Comparison of ENCODE assay signal across 23 cellular contexts in the genomic region with DNA sequence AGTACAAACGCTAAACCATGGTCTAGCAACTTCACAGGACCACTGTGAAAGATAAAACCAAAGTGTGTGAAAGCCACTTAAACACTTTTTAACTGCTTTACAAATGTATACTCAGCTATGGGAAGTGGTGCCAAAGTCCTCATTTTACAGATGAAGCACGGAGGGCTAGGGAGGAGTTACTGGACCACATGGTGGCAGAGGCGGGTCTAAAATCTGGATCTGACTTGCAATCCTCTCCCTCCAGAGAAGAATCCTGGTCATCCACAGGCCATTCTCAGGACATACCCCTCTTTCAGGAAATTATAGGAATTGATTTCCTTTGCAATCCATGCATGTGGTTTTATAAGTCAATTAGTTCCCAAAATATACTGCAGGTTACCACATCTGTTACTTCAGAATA.
"Had no signal": no experiment of that assay in that cellular context is flagged by ENCODE, and none has a peak within 500 bp of the region (broad histone marks: within the 10 kb centered on the region; RNA-seq: fewer than 3 reads in every experiment).

No MANE protein-coding gene starts in this region.

- DNase-seq: activated CD4-positive, alpha-beta T cell treated with anti-CD3 and anti-CD28 coated beads for 4 hours; activated CD4-positive, alpha-beta T cell treated with anti-CD3 and anti-CD28 coated beads, Interleukin-2, amount 50 U/mL, for 48 hours; activated CD4-positive, CD25-positive, alpha-beta regulatory T cell; activated CD8-positive, alpha-beta memory T cell treated with anti-CD3 and anti-CD28 coated beads, Interleukin-2, amount 50 U/mL, for 48 hours; activated naive CD4-positive, alpha-beta T cell treated with Interleukin-2 at 50 U/mL for 16 hours; activated naive CD8-positive, alpha-beta T cell treated with anti-CD3 and anti-CD28 coated beads, Interleukin-2, amount 10 ng/mL, durations not matched to agents 7 days and 5 days; activated T-cell treated with anti-CD3 and anti-CD28 coated beads, Interleukin-2, amount 50 U/mL, for 4 hours; amniotic stem cell; colonic mucosa; esophagus squamous epithelium; heart left ventricle; left colon; lower lobe of right lung; naive B cell; occipital lobe; small intestine; stimulated activated CD4-positive, alpha-beta T cell treated with anti-CD3 and anti-CD28 coated beads, Interleukin-2, amount 100 ng/mL, for 24 hours; stomach had no signal

- H3K4me3 ChIP-seq: breast epithelium, colonic mucosa, esophagus squamous epithelium, heart left ventricle, lower lobe of right lung, stomach, suprapubic skin, tibial nerve had no signal

- ATAC-seq: activated T-cell treated with anti-CD3 and anti-CD28 coated beads, Interleukin-2, amount 50 U/mL, for 4 hours; heart left ventricle; left colon; lower lobe of right lung; sciatic nerve; stimulated activated effector memory CD8-positive, alpha-beta T cell treated with anti-CD3 and anti-CD28 coated beads, Interleukin-12 subunit alpha, Interleukin-12 subunit beta, amount 100 ng/mL, for 72 hours had no signal
